26 cellular contexts compared by ENCODE assay signal in the genomic region with DNA sequence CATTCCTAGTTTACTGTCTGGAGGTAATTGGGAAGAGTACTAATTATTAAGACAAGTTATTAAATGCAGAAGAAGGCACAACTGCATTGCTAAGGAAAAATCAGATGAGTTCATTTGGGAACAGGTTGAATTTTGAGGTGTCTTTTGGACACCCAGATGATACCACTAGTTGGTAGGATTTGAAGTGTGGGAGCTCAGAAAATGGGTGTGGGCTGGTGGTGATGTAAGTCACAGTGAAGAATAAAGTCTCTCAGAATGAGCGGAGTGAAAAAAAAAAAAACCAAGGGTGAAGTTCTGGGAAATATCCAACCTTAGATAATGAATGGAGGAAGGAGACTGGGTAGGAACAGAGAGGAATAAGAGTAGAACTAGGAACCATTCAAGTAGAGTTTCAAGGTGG.
"Had no signal": no experiment of that assay in that cellular context is flagged by ENCODE, and none has a peak within 500 bp of the region (broad histone marks: within the 10 kb centered on the region; RNA-seq: fewer than 3 reads in every experiment).

No MANE protein-coding gene starts in this region.

- DNase-seq: activated effector memory CD4-positive, alpha-beta T cell treated with anti-CD3 and anti-CD28 coated beads, Interleukin-2, amount 50 U/mL, for 16 hours; activated effector memory CD4-positive, alpha-beta T cell treated with Interleukin-2 at 50 U/mL for 16 hours; activated gamma-delta T cell; activated gamma-delta T cell treated with Interleukin-2 at 50 U/mL for 16 hours; activated naive CD4-positive, alpha-beta T cell; activated naive CD4-positive, alpha-beta T cell treated with anti-CD3 and anti-CD28 coated beads for 36 hours; activated naive CD4-positive, alpha-beta T cell treated with anti-CD3 and anti-CD28 coated beads, Interleukin-2, amount 10 ng/mL, durations not matched to agents 7 days and 5 days; activated naive CD4-positive, alpha-beta T cell treated with anti-CD3 and anti-CD28 coated beads, Interleukin-2, amount 50 U/mL, for 16 hours; activated naive CD4-positive, alpha-beta T cell treated with Interleukin-2 at 50 U/mL for 16 hours; activated naive CD8-positive, alpha-beta T cell treated with anti-CD3 and anti-CD28 coated beads for 36 hours; activated naive CD8-positive, alpha-beta T cell treated with anti-CD3 and anti-CD28 coated beads, Interleukin-2, amount 10 ng/mL, durations not matched to agents 7 days and 5 days; activated naive CD8-positive, alpha-beta T cell treated with anti-CD3 and anti-CD28 coated beads, Interleukin-2, amount 50 U/mL, for 24 hours; activated T-cell treated with anti-CD3 and anti-CD28 coated beads, Interleukin-2, amount 50 U/mL, for 1 hour; activated T-cell treated with anti-CD3 and anti-CD28 coated beads, Interleukin-2, amount 50 U/mL, for 24 hours; activated T-cell treated with anti-CD3 and anti-CD28 coated beads, Interleukin-2, amount 50 U/mL, for 4 hours; activated T-cell treated with anti-CD3 and anti-CD28 coated beads, Interleukin-2, amount 50 U/mL, for 48 hours; activated T-cell treated with anti-CD3 and anti-CD28 coated beads, Interleukin-2, amount 50 U/mL, for 72 hours; adrenal gland; amniotic stem cell; amygdala; anterior cingulate cortex; aorta; body of pancreas; brain microvascular endothelial cell; central memory CD4-positive, alpha-beta T cell; cerebellar nuclear complex had no signal
